Comparison of ENCODE assay signal across 1 cellular context in the genomic region with DNA sequence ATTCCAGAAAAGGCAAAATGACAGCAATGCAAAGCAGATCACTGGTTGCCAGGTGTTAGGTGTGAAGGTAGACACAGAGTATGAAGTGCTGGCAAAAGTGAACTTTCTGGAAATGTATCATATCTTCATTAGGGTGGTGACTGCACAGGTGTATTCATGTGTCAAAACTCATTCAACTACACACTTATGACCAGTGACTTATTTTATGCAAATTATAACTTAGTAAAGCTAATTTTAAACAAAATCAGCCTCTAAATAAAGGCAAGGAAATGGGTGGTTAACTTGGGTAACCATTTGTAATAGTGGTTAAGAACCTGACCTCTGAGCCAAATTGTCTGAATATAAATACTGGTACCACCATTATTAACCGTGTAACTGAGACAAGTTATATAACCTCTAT.
TF ChIP-seq lines count a peak whose summit lies in the region.

No MANE protein-coding gene starts in this region.

TF ChIP-seq in WTC11, 78 proteins besides CTCF, POLR2A, EP300 and RAD21 (continued from another document):
- TF ChIP-seq, protein P1, sequence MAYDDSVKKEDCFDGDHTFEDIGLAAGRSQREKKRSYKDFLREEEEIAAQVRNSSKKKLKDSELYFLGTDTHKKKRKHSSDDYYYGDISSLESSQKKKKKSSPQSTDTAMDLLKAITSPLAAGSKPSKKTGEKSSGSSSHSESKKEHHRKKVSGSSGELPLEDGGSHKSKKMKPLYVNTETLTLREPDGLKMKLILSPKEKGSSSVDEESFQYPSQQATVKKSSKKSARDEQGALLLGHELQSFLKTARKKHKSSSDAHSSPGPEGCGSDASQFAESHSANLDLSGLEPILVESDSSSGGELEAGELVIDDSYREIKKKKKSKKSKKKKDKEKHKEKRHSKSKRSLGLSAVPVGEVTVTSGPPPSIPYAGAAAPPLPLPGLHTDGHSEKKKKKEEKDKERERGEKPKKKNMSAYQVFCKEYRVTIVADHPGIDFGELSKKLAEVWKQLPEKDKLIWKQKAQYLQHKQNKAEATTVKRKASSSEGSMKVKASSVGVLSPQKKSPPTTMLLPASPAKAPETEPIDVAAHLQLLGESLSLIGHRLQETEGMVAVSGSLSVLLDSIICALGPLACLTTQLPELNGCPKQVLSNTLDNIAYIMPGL (CRISPR knock-in tag; IDR thresholded peaks at IDR 0.05), result no peak
- no peak for TF ChIP-seq NFYB (CRISPR knock-in tag; conservative IDR thresholded peaks at IDR 0.05; ENCODE audit: low read depth)
- TF ChIP-seq, protein P2, sequence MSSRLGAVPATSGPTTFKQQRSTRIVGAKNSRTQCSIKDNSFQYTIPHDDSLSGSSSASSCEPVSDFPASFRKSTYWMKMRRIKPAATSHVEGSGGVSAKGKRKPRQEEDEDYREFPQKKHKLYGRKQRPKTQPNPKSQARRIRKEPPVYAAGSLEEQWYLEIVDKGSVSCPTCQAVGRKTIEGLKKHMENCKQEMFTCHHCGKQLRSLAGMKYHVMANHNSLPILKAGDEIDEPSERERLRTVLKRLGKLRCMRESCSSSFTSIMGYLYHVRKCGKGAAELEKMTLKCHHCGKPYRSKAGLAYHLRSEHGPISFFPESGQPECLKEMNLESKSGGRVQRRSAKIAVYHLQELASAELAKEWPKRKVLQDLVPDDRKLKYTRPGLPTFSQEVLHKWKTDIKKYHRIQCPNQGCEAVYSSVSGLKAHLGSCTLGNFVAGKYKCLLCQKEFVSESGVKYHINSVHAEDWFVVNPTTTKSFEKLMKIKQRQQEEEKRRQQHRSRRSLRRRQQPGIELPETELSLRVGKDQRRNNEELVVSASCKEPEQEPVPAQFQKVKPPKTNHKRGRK (CRISPR knock-in tag; IDR thresholded peaks at IDR 0.05; ENCODE audit: borderline replicate concordance), result no peak
- TF ChIP-seq MYBL2 (CRISPR knock-in tag; IDR thresholded peaks at IDR 0.05), result no peak
- TF ChIP-seq ZNF317 (CRISPR knock-in tag; IDR thresholded peaks at IDR 0.05; ENCODE audit: borderline replicate concordance, low read depth), result no peak
- TF ChIP-seq ETV6 (CRISPR knock-in tag; IDR thresholded peaks at IDR 0.05), result no peak
- TF ChIP-seq, protein P3, sequence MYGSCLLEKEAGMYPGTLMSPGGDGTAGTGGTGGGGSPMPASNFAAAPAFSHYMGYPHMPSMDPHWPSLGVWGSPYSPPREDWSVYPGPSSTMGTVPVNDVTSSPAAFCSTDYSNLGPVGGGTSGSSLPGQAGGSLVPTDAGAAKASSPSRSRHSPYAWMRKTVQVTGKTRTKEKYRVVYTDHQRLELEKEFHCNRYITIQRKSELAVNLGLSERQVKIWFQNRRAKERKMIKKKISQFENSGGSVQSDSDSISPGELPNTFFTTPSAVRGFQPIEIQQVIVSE (CRISPR knock-in tag; IDR thresholded peaks at IDR 0.05; ENCODE audit: borderline replicate concordance), result no peak
- TF ChIP-seq, protein P4, sequence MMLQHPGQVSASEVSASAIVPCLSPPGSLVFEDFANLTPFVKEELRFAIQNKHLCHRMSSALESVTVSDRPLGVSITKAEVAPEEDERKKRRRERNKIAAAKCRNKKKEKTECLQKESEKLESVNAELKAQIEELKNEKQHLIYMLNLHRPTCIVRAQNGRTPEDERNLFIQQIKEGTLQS (CRISPR knock-in tag; conservative IDR thresholded peaks at IDR 0.05), result no peak
- TF ChIP-seq OVOL2 (CRISPR knock-in tag; IDR thresholded peaks at IDR 0.05; ENCODE audit: borderline replicate concordance), result no peak
- no peak for TF ChIP-seq ZNF219 (CRISPR knock-in tag; IDR thresholded peaks at IDR 0.05; ENCODE audit: borderline replicate concordance)
- TF ChIP-seq, protein P5, sequence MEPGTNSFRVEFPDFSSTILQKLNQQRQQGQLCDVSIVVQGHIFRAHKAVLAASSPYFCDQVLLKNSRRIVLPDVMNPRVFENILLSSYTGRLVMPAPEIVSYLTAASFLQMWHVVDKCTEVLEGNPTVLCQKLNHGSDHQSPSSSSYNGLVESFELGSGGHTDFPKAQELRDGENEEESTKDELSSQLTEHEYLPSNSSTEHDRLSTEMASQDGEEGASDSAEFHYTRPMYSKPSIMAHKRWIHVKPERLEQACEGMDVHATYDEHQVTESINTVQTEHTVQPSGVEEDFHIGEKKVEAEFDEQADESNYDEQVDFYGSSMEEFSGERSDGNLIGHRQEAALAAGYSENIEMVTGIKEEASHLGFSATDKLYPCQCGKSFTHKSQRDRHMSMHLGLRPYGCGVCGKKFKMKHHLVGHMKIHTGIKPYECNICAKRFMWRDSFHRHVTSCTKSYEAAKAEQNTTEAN (CRISPR knock-in tag; IDR thresholded peaks at IDR 0.05), result no peak
- no peak for TF ChIP-seq ATF1 (CRISPR knock-in tag; IDR thresholded peaks at IDR 0.05)
- no peak for TF ChIP-seq FOXP1 (CRISPR knock-in tag; IDR thresholded peaks at IDR 0.05; ENCODE audit: borderline replicate concordance)
